15 cellular contexts compared by ENCODE assay signal in genomic region chr2:7767902-7768301, GRCh38.
"Had no signal": no experiment of that assay in that cellular context is flagged by ENCODE, and none has a peak within 500 bp of the region (broad histone marks: within the 10 kb centered on the region; RNA-seq: fewer than 3 reads in every experiment).

No MANE protein-coding gene starts in this region.

- H3K4me3 Mint-ChIP-seq: endodermal cell; naive thymus-derived CD8-positive, alpha-beta T cell had no signal

- H3K4me1 ChIP-seq: right atrium auricular region, tibial artery had no signal

- H3K27me3 ChIP-seq: heart left ventricle, right atrium auricular region had no signal

- H3K4me3 ChIP-seq: coronary artery, heart left ventricle, lung, right atrium auricular region, smooth muscle cell, tibial artery had no signal

- H3K4me2 ChIP-seq: smooth muscle cell had no signal

- H3K36me3 ChIP-seq: heart left ventricle, right atrium auricular region, tibial artery had no signal

- H3K4me1 Mint-ChIP-seq: endodermal cell had no signal

- H3K27ac ChIP-seq: coronary artery, right atrium auricular region, tibial artery had no signal

- H3K27ac Mint-ChIP-seq: endodermal cell; naive thymus-derived CD8-positive, alpha-beta T cell had no signal

- H3K27me3 Mint-ChIP-seq: naive thymus-derived CD8-positive, alpha-beta T cell had no signal

- ATAC-seq: heart left ventricle; left colon; left ventricle myocardium superior; naive thymus-derived CD8-positive, alpha-beta T cell had no signal

- DNase-seq: effector CD4-positive, alpha-beta T cell; endodermal cell; foreskin melanocyte; heart left ventricle; hippocampal formation; left colon; left ventricle myocardium superior; naive thymus-derived CD8-positive, alpha-beta T cell; stimulated activated CD4-positive, alpha-beta T cell treated with anti-CD3 and anti-CD28 coated beads, Interleukin-2, amount 100 ng/mL, for 48 hours; stimulated activated naive CD4-positive, alpha-beta T cell treated with Interleukin-2 at 50 U/mL for 16 hours; tibial artery had no signal
